Comparison of ENCODE assay signal across 34 cellular contexts in genomic region chr4:25474690-25475089, GRCh38.
"Had no signal": no experiment of that assay in that cellular context is flagged by ENCODE, and none has a peak within 500 bp of the region (broad histone marks: within the 10 kb centered on the region; RNA-seq: fewer than 3 reads in every experiment).

No MANE protein-coding gene starts in this region.

- H3K27ac ChIP-seq: KMS-11 had no signal

- H3K4me3 ChIP-seq: MG63 had no signal

- H3K9me3 ChIP-seq: MG63 had no signal

- H3K36me3 ChIP-seq: MG63 had no signal

- DNase-seq: Karpas-422, Kasumi-1, KG1, MG63, MM.1S, MV-4-11, NCI-H1048, NCI-H1092, NCI-H1092 treated with DMSO at 0.1 percent for 48 hours, NCI-H1105, NCI-H1105 treated with DMSO at 0.1 percent for 48 hours, NCI-H1417, NCI-H1417 treated with DMSO at 0.1 percent for 48 hours, NCI-H1436, NCI-H1436 treated with DMSO at 0.1 percent for 48 hours, NCI-H146, NCI-H1694, NCI-H1694 treated with DMSO at 0.1 percent for 48 hours, NCI-H187, NCI-H187 treated with DMSO at 0.1 percent for 48 hours, NCI-H1930, NCI-H2029, NCI-H2029 treated with DMSO at 0.1 percent for 48 hours, NCI-H2081, NCI-H2081 treated with DMSO at 0.1 percent for 48 hours, NCI-H2107, NCI-H2171, NCI-H2171 treated with DMSO at 0.1 percent for 48 hours, NCI-H2227 treated with DMSO at 0.1 percent for 48 hours, NCI-H226, NCI-H345, NCI-H446, NCI-H446 treated with DMSO at 0.1 percent for 48 hours had no signal

- H3K27me3 ChIP-seq: MG63 had no signal
